ENCODE assay signal across 8 cellular contexts in genomic region chr17:20701366-20701765, GRCh38.
DNase-seq lines count a peak whose midpoint lies in the region; ATAC-seq, FAIRE-seq and TF ChIP-seq lines count a peak whose summit lies in the region.
"Not testable (repeated sequence)": the region's sequence is repeated elsewhere in the genome, so short reads cannot be mapped to it uniquely, and the experiment has no call there.

No MANE protein-coding gene starts in this region.

- H3K4me3 ChIP-seq in KMS-11 (IDR thresholded peaks at IDR 0.05; ENCODE audit: insufficient read depth, low read depth, low read length); PC-3 (ENCODE audit: low read length); RWPE2 (ENCODE audit: severe bottlenecking); bronchial epithelial cell (ENCODE audit: low read depth, low read length): not testable (repeated sequence)

- H3K27ac ChIP-seq in KMS-11 (peak overlapping the region; percentile 24; the same call in 1 of the 2 replicates), PC-3 (ENCODE audit: low read length) (0 out of 2 replicates have a peak overlapping the region, but pooled peaks have one; percentile 39)
- H3K27ac ChIP-seq in RWPE2 (ENCODE audit: poor library complexity, severe bottlenecking); foreskin keratinocyte: not testable (repeated sequence)

- H3F3A ChIP-seq in PC-3 (ENCODE audit: low read length, unreplicated experiment): not testable (repeated sequence)

- CTCF ChIA-PET in PC-3 (lab: Charles Lee): not testable (repeated sequence)

- peak overlapping the region; percentile 93 to 98 for H3K27ac Mint-ChIP-seq in natural killer cell
- not testable (repeated sequence) for H3K27ac Mint-ChIP-seq in stimulated activated effector memory CD8-positive, alpha-beta T cell treated with anti-CD3 and anti-CD28 coated beads, Interleukin-12 subunit alpha, Interleukin-12 subunit beta, amount 100 ng/mL, for 72 hours

- H3K36me3 Mint-ChIP-seq in natural killer cell; stimulated activated effector memory CD8-positive, alpha-beta T cell treated with anti-CD3 and anti-CD28 coated beads, Interleukin-12 subunit alpha, Interleukin-12 subunit beta, amount 100 ng/mL, for 72 hours: not testable (repeated sequence)

- not testable (repeated sequence) for H2AFZ ChIP-seq in KMS-11 (ENCODE audit: low read depth); PC-3 (ENCODE audit: low read length)

- H3K27me3 ChIP-seq in KMS-11 (ENCODE audit: insufficient read depth, low read depth); PC-3 (ENCODE audit: low read length); RWPE2 (ENCODE audit: insufficient read depth, poor library complexity, severe bottlenecking); bronchial epithelial cell (ENCODE audit: control insufficient read depth, insufficient read depth, low read length); foreskin keratinocyte: not testable (repeated sequence)

- H3K9ac ChIP-seq in KMS-11; PC-3 (ENCODE audit: low read length): not testable (repeated sequence)

- H3K4me2 ChIP-seq in KMS-11: peak overlapping the region; percentile 13; the same call in 1 of the 2 replicates
- not testable (repeated sequence) for H3K4me2 ChIP-seq in PC-3 (ENCODE audit: low read length)

- peaks cover 73 to 74% of the 10 kb centered on the region in 2 donors for H3K4me1 Mint-ChIP-seq in natural killer cell
- H3K4me1 Mint-ChIP-seq in stimulated activated effector memory CD8-positive, alpha-beta T cell treated with anti-CD3 and anti-CD28 coated beads, Interleukin-12 subunit alpha, Interleukin-12 subunit beta, amount 100 ng/mL, for 72 hours: not testable (repeated sequence)

- H3K9me3 Mint-ChIP-seq in natural killer cell; stimulated activated effector memory CD8-positive, alpha-beta T cell treated with anti-CD3 and anti-CD28 coated beads, Interleukin-12 subunit alpha, Interleukin-12 subunit beta, amount 100 ng/mL, for 72 hours: not testable (repeated sequence)

- peak overlapping the region; percentile 83 for H3K4me3 Mint-ChIP-seq in natural killer cell
- not testable (repeated sequence) for H3K4me3 Mint-ChIP-seq in stimulated activated effector memory CD8-positive, alpha-beta T cell treated with anti-CD3 and anti-CD28 coated beads, Interleukin-12 subunit alpha, Interleukin-12 subunit beta, amount 100 ng/mL, for 72 hours

- H3K4me1 ChIP-seq in KMS-11 (ENCODE audit: low read depth, poor library complexity, severe bottlenecking): peaks cover 81% of the 10 kb centered on the region
- not testable (repeated sequence) for H3K4me1 ChIP-seq in PC-3 (ENCODE audit: insufficient read depth, low read length); RWPE2 (ENCODE audit: insufficient read depth, poor library complexity, severe bottlenecking); foreskin keratinocyte

- DNase-seq in Daoy (ENCODE audit: low read depth) (peak; percentile 39), PC-3 (peak; percentile 32), bronchial epithelial cell (ENCODE audit: low read depth) (peak; percentile 10)
- DNase-seq in RWPE2 (ENCODE audit: low spot score); foreskin keratinocyte; natural killer cell; stimulated activated effector memory CD8-positive, alpha-beta T cell treated with anti-CD3 and anti-CD28 coated beads, Interleukin-12 subunit alpha, Interleukin-12 subunit beta, amount 100 ng/mL, for 72 hours (ENCODE audit: low spot score in 2 of 2): not testable (repeated sequence)

- not testable (repeated sequence) for BruUV-seq in PC-3 (replicated peaks; lab: Mats Ljungman, UMichigan)

- not testable (repeated sequence) for H3K27me3 Mint-ChIP-seq in natural killer cell (ENCODE audit: low read depth in 2 of 2)

- not testable (repeated sequence) for H3K36me3 ChIP-seq in KMS-11 (ENCODE audit: insufficient read depth); PC-3 (ENCODE audit: low read depth, low read length); RWPE2 (ENCODE audit: low read depth); bronchial epithelial cell (ENCODE audit: control insufficient read depth, insufficient read depth, low read length)

- H3K79me2 ChIP-seq in KMS-11 (ENCODE audit: insufficient read depth, low read depth); PC-3 (ENCODE audit: low read length): not testable (repeated sequence)

- not testable (repeated sequence) for TF ChIP-seq CTCF in KMS-11 (conservative IDR thresholded peaks at IDR 0.05; ENCODE audit: low read depth, low read length); PC-3 (conservative IDR thresholded peaks at IDR 0.05; ENCODE audit: low read depth, low read length); RWPE2 (IDR thresholded peaks at IDR 0.05; ENCODE audit: poor library complexity, severe bottlenecking); bronchial epithelial cell (IDR thresholded peaks at IDR 0.05; ENCODE audit: insufficient read depth, low read length, severe bottlenecking); foreskin keratinocyte (conservative IDR thresholded peaks at IDR 0.05); natural killer cell (IDR thresholded peaks at IDR 0.05)

- intact Hi-C loops in PC-3 (cut with micrococcal nuclease): not testable (repeated sequence)
- intact Hi-C loops in natural killer cell (cut with micrococcal nuclease): loop anchor here (5.0 kb wide), 2 partner anchors 54 to 96 kb away; no protein-coding TSS in a partner anchor

- not testable (repeated sequence) for H3K9me3 ChIP-seq in PC-3 (ENCODE audit: low read length); RWPE2 (ENCODE audit: severe bottlenecking)

- ATAC-seq in PC-3: not testable (repeated sequence)
- peak; percentile 38; the same call in 1 of the 3 replicates for ATAC-seq in RWPE2 (ENCODE audit: low read depth)
- ATAC-seq in foreskin keratinocyte: peak; percentile 44
- ATAC-seq in natural killer cell: peak in 1 of 3 donors; percentile 12
- ATAC-seq in stimulated activated effector memory CD8-positive, alpha-beta T cell treated with anti-CD3 and anti-CD28 coated beads, Interleukin-12 subunit alpha, Interleukin-12 subunit beta, amount 100 ng/mL, for 72 hours: peak; percentile 45

- H4K20me1 ChIP-seq in KMS-11 (ENCODE audit: insufficient read depth); PC-3 (ENCODE audit: low read length): not testable (repeated sequence)

- not testable (repeated sequence) for FAIRE-seq in bronchial epithelial cell (lab: Jason Lieb, UNC)

- POLR2A ChIA-PET in PC-3 (lab: Charles Lee; ENCODE audit: unreplicated experiment): not testable (repeated sequence)

- H3K9me2 ChIP-seq in PC-3 (replicated peaks; ENCODE audit: low read length): not testable (repeated sequence)
